In genomic region chr18:45588831-45589558, GRCh38 we compare ENCODE assay signal across 1 cellular context.
TF ChIP-seq lines count a peak whose summit lies in the region.

No MANE protein-coding gene starts in this region.

TF ChIP-seq in HCT116, 20 proteins besides CTCF, POLR2A, EP300 and RAD21:
- TF ChIP-seq ATF3 (IDR thresholded peaks at IDR 0.05), result no peak
- TF ChIP-seq SP1 (IDR thresholded peaks at IDR 0.05; ENCODE audit: low read depth), result no peak
- no peak for TF ChIP-seq ZBTB33 (IDR thresholded peaks at IDR 0.05; ENCODE audit: extremely low read depth, insufficient replicate concordance, low read length)
- no peak for TF ChIP-seq ZFX (IDR thresholded peaks at IDR 0.05)
- TF ChIP-seq ZNF274 (IDR thresholded peaks at IDR 0.05; ENCODE audit: low read depth, low read length), result no peak
- no peak for TF ChIP-seq CEBPB (IDR thresholded peaks at IDR 0.05; ENCODE audit: low read depth)
- TF ChIP-seq SRF (IDR thresholded peaks at IDR 0.05; ENCODE audit: low read depth), result no peak
- no peak for TF ChIP-seq EZH2phosphoT487 (IDR thresholded peaks at IDR 0.05; ENCODE audit: borderline replicate concordance)
- TF ChIP-seq CBX3 (IDR thresholded peaks at IDR 0.05; ENCODE audit: low read depth), result no peak
- TF ChIP-seq EGR1 (IDR thresholded peaks at IDR 0.05; ENCODE audit: low read depth), result no peak
- no peak for TF ChIP-seq SIN3A (IDR thresholded peaks at IDR 0.05; ENCODE audit: low read depth)
- no peak for TF ChIP-seq MAX (IDR thresholded peaks at IDR 0.05)
- no peak for TF ChIP-seq FOSL1 (IDR thresholded peaks at IDR 0.05; ENCODE audit: low read depth)
- TF ChIP-seq TCF7L2 (IDR thresholded peaks at IDR 0.05; ENCODE audit: borderline replicate concordance, extremely low read depth, insufficient read depth, insufficient read length), result no peak
- no peak for TF ChIP-seq POLR2AphosphoS5 (IDR thresholded peaks at IDR 0.05; ENCODE audit: low read depth, low read length)
- TF ChIP-seq YY1 (IDR thresholded peaks at IDR 0.05; ENCODE audit: extremely low read depth, insufficient replicate concordance, low read depth, low read length), result no peak
- no peak for TF ChIP-seq EZH2 (IDR thresholded peaks at IDR 0.05)
- no peak for TF ChIP-seq JUND (IDR thresholded peaks at IDR 0.05)
- TF ChIP-seq ELF1 (IDR thresholded peaks at IDR 0.05; ENCODE audit: borderline replicate concordance, low read depth), result no peak
